Comparison of ENCODE assay signal across 21 cellular contexts in the genomic region with DNA sequence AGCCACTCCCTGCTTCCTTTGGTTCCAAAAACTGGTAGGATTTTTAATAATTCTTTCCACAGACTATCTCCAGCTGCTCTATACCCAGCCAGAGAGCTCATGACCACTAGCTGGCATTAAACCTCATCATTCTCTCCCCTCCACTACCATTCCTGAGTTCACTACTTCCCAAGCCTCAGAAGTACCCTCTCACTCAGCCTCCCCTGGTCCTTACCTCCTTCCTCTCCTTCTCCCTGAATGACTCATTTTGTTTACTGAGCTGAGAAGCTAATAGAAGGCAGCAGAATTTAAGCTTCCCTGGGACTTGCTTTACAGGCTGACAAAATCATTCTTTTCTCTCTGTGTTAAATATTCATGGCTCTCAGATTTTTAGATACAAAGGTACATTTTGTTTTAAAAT.
DNase-seq lines count a peak whose midpoint lies in the region; ATAC-seq lines count a peak whose summit lies in the region.
"Had no signal": no experiment of that assay in that cellular context is flagged by ENCODE, and none has a peak within 500 bp of the region (broad histone marks: within the 10 kb centered on the region; RNA-seq: fewer than 3 reads in every experiment).

No MANE protein-coding gene starts in this region.

- no peaks in the 10 kb centered on the region for H3K9me3 ChIP-seq in HUES6 (ENCODE audit: control insufficient read depth, insufficient read depth, low read depth, low read length)
- H3K9me3 ChIP-seq: heart right ventricle, lower lobe of right lung, neutrophil, psoas muscle had no signal

- no peaks in the 10 kb centered on the region for H3K36me3 ChIP-seq in HUES6 (ENCODE audit: control insufficient read depth, insufficient read depth, low read length)
- H3K36me3 ChIP-seq: heart right ventricle, lower lobe of right lung, neutrophil had no signal

- no peaks in the 10 kb centered on the region for H3K27me3 ChIP-seq in HUES6 (ENCODE audit: control insufficient read depth, insufficient read depth, low read length)
- H3K27me3 ChIP-seq: heart right ventricle, neutrophil had no signal

- H3K27ac ChIP-seq in HUES6 (ENCODE audit: low read depth, low read length) = no peak overlapping the region
- H3K27ac ChIP-seq: C4-2B, epithelial cell of prostate, heart right ventricle, lower lobe of right lung, neutrophil, psoas muscle, VCaP had no signal

- DNase-seq in DMS53 treated with DMSO at 0.1 percent for 48 hours (lab: John Stamatoyannopoulos, UW; ENCODE audit: unreplicated experiment) = peak; percentile 51
- DNase-seq in astrocyte of the hippocampus (ENCODE audit: low read depth, low spot score) = peak; percentile 38
- peak; percentile 5 for DNase-seq in kidney tubule cell (ENCODE audit: low spot score)
- no peak for DNase-seq in SHP77 (lab: John Stamatoyannopoulos, UW)
- DNase-seq: activated CD8-positive, alpha-beta memory T cell treated with anti-CD3 and anti-CD28 coated beads, Interleukin-2, amount 50 U/mL, for 4 hours; activated naive CD8-positive, alpha-beta T cell treated with anti-CD3 and anti-CD28 coated beads, Interleukin-2, amount 10 ng/mL, durations not matched to agents 7 days and 5 days; cerebellar nuclear complex; GF-D8; heart right ventricle; lower lobe of right lung; NCI-H446; psoas muscle; RPMI8226 had no signal

- ATAC-seq in GM19328 (IDR thresholded peaks at IDR 0.05; ENCODE audit: unreplicated experiment) = no peak
- ATAC-seq in HG03045 (IDR thresholded peaks at IDR 0.05; ENCODE audit: unreplicated experiment) = no peak
- ATAC-seq: heart right ventricle, lower lobe of right lung, psoas muscle, SK-N-SH treated with all-trans-retinoic acid at 6 μM for 48 hours had no signal

- H3K9ac ChIP-seq in HUES6 (ENCODE audit: low read length) = no peak overlapping the region

- H3K4me1 ChIP-seq in HUES6 (ENCODE audit: control insufficient read depth, insufficient read depth, low read length) = peaks cover 22% of the 10 kb centered on the region
- H3K4me1 ChIP-seq: heart right ventricle, lower lobe of right lung, psoas muscle had no signal

- H3K4me3 ChIP-seq in HUES6 (ENCODE audit: low read depth, low read length) = 0 out of 2 replicates have a peak overlapping the region, but pooled peaks have one; percentile 13
- H3K4me3 ChIP-seq: heart right ventricle, lower lobe of right lung, psoas muscle had no signal

Comparison
In these comparisons a context has a peak if more than half of its experiments do, and no peak if none do; other contexts are left out.
1. DNase-seq: peak in DMS53 treated with DMSO at 0.1 percent for 48 hours (single experiment), astrocyte of the hippocampus (single experiment) and kidney tubule cell (single experiment); none in SHP77 (0 of 2).